Comparison of ENCODE assay signal across 30 cellular contexts in the genomic region with DNA sequence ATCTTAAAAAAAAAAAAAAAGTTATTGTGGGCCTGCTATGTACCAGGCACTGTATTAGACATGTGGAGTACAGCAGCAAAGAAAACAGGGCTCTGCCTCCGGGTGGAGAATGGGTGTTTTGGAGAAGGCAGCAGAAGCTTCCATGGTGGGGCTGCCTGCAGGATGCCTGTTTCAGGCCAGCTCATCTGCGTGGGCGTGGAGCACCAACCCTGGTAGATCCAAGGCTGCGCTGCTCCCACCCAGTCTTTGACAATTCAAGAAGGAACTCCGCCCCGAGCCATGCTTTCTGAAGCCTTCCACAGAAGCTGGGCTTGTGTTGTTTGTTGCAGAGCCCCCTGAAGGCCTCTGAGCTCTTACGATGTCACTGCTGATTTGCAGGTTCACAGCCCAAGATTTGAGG. TPM values are rescaled to one million over a fixed set of nuclear protein-coding genes. Genes with fewer than 3 reads are reported as not detected.
DNase-seq lines count a peak whose midpoint lies in the region; FAIRE-seq and TF ChIP-seq lines count a peak whose summit lies in the region.
"Had no signal": no experiment of that assay in that cellular context is flagged by ENCODE, and none has a peak within 500 bp of the region (broad histone marks: within the 10 kb centered on the region; RNA-seq: fewer than 3 reads in every experiment).

No MANE protein-coding gene starts in this region.

- H3K36me3 Mint-ChIP-seq in activated CD4-positive, alpha-beta T cell treated with anti-CD3 and anti-CD28 coated beads, Interleukin-2, amount 10 ng/mL, durations not matched to agents 7 days and 5 days (ENCODE audit: low read depth) = no peaks in the 10 kb centered on the region
- H3K36me3 Mint-ChIP-seq: CD4-positive, CD25-positive, alpha-beta regulatory T cell had no signal

- H3K9me3 ChIP-seq in A673 (ENCODE audit: low read depth, low read length, poor library complexity, severe bottlenecking) (no peaks in the 10 kb centered on the region), kidney (ENCODE audit: control insufficient read depth in 1 of 2, low read length in 2 of 2) (no peaks in the 10 kb centered on the region), Karpas-422 (ENCODE audit: low read length) (no peaks in the 10 kb centered on the region)
- H3K9me3 ChIP-seq: BLaER1, HAP-1, SJCRH30 had no signal

- TF ChIP-seq CTCF in A673 (conservative IDR thresholded peaks at IDR 0.05; ENCODE audit: low read depth, low read length) = no peak
- no peak for TF ChIP-seq CTCF in NB4 (IDR thresholded peaks at IDR 0.05; ENCODE audit: low read depth, low read length)
- TF ChIP-seq CTCF in kidney (IDR thresholded peaks at IDR 0.05; ENCODE audit: borderline replicate concordance, extremely low read depth, insufficient read depth) = no peak

- no peaks in the 10 kb centered on the region for H3K9me2 ChIP-seq in Karpas-422 (replicated peaks; ENCODE audit: insufficient read depth, low read length)

- peak; percentile 18 for DNase-seq in activated CD4-positive, alpha-beta T cell treated with anti-CD3 and anti-CD28 coated beads for 48 hours
- no peak for DNase-seq in activated CD4-positive, alpha-beta T cell treated with anti-CD3 and anti-CD28 coated beads, Interleukin-2, amount 10 ng/mL, durations not matched to agents 7 days and 5 days
- DNase-seq in A673 (ENCODE audit: low spot score) (peak; percentile 10), NB4 (ENCODE audit: low read depth) (peak; percentile 18), nucleus accumbens (lab: John Stamatoyannopoulos, UW) (peak in 31 of 56 donors; percentile 6 to 83 (median 41)), kidney (no peak), Karpas-422 (no peak), HuH-7.5 (ENCODE audit: low spot score) (no peak)
- DNase-seq: 8988T; CD4-positive, CD25-positive, alpha-beta regulatory T cell; GOT3; NCI-H1048; NCI-H1417; NCI-H1694; NCI-H2029 treated with DMSO at 0.1 percent for 48 hours; NCI-H2227 treated with DMSO at 0.1 percent for 48 hours; NCI-H526 treated with DMSO at 0.1 percent for 48 hours; PC-9; SJCRH30 had no signal

- H3K4me3 ChIP-seq in A673 (ENCODE audit: low read depth, low read length, poor library complexity, severe bottlenecking) (no peak overlapping the region), NB4 (ENCODE audit: low read depth, low read length) (no peak overlapping the region), kidney (ENCODE audit: low read length in 2 of 2) (no peak overlapping the region), Karpas-422 (ENCODE audit: low read length) (no peak overlapping the region)
- H3K4me3 ChIP-seq: BLaER1, HAP-1, PC-9, SJCRH30 had no signal

- POLR2A ChIA-PET in activated CD4-positive, alpha-beta T cell treated with anti-CD3 and anti-CD28 coated beads, Interleukin-2, amount 10 ng/mL, durations not matched to agents 7 days and 5 days (lab: Charles Lee) = no interaction called here
- POLR2A ChIA-PET in A673 (lab: Charles Lee; ENCODE audit: low non-redundant PET) = no interaction called here

- H2AFZ ChIP-seq in Karpas-422 (ENCODE audit: low read length) = no peak overlapping the region
- H2AFZ ChIP-seq: PC-9 had no signal

- H3K4me1 Mint-ChIP-seq in activated CD4-positive, alpha-beta T cell treated with anti-CD3 and anti-CD28 coated beads, Interleukin-2, amount 10 ng/mL, durations not matched to agents 7 days and 5 days = no peaks in the 10 kb centered on the region
- H3K4me1 Mint-ChIP-seq: CD4-positive, CD25-positive, alpha-beta regulatory T cell had no signal

- H3K9ac ChIP-seq in kidney (ENCODE audit: low read length in 2 of 2) = no peak overlapping the region
- no peak overlapping the region for H3K9ac ChIP-seq in Karpas-422 (ENCODE audit: low read length)
- H3K9ac ChIP-seq: BLaER1 had no signal

- H3K27ac ChIP-seq in A673 (ENCODE audit: low read depth, low read length, poor library complexity, severe bottlenecking) (no peak overlapping the region), kidney (ENCODE audit: low read depth in 2 of 2, low read length in 2 of 2) (no peak overlapping the region), Karpas-422 (ENCODE audit: low read length) (no peak overlapping the region)
- H3K27ac ChIP-seq: BLaER1, HL-60, PC-9, SJCRH30 had no signal

- no peaks in the 10 kb centered on the region for H3K27me3 ChIP-seq in A673 (replicated peaks; ENCODE audit: insufficient read depth, low read depth, low read length, poor library complexity)
- no peaks in the 10 kb centered on the region for H3K27me3 ChIP-seq in Karpas-422 (ENCODE audit: low read length)
- H3K27me3 ChIP-seq: BLaER1, SJCRH30 had no signal

- H4K20me1 ChIP-seq in Karpas-422 (ENCODE audit: insufficient read depth, low read depth, low read length) = no peaks in the 10 kb centered on the region
- H4K20me1 ChIP-seq: BLaER1 had no signal

- H3K27ac Mint-ChIP-seq in activated CD4-positive, alpha-beta T cell treated with anti-CD3 and anti-CD28 coated beads, Interleukin-2, amount 10 ng/mL, durations not matched to agents 7 days and 5 days = no peak overlapping the region
- H3K27ac Mint-ChIP-seq: CD4-positive, CD25-positive, alpha-beta regulatory T cell had no signal

- TF ChIP-seq POLR2A in NB4 (IDR thresholded peaks at IDR 0.05; ENCODE audit: extremely low read depth, insufficient read length) = no peak

- no peaks in the 10 kb centered on the region for H3K27me3 Mint-ChIP-seq in activated CD4-positive, alpha-beta T cell treated with anti-CD3 and anti-CD28 coated beads, Interleukin-2, amount 10 ng/mL, durations not matched to agents 7 days and 5 days

- H3K4me3 Mint-ChIP-seq in activated CD4-positive, alpha-beta T cell treated with anti-CD3 and anti-CD28 coated beads, Interleukin-2, amount 10 ng/mL, durations not matched to agents 7 days and 5 days = no peak overlapping the region
- H3K4me3 Mint-ChIP-seq: CD4-positive, CD25-positive, alpha-beta regulatory T cell had no signal

- intact Hi-C loops in A673 (cut with micrococcal nuclease; ENCODE audit: unreplicated experiment) (loop anchor here (5.0 kb wide), 1 partner anchor 39 kb away; no protein-coding TSS in a partner anchor), kidney (cut with DNase I) (no loop called here)

- FAIRE-seq in kidney (lab: Jason Lieb, UNC) = no peak
- FAIRE-seq: D721Med, G401.6 had no signal

- CTCF ChIA-PET in activated CD4-positive, alpha-beta T cell treated with anti-CD3 and anti-CD28 coated beads, Interleukin-2, amount 10 ng/mL, durations not matched to agents 7 days and 5 days (lab: Charles Lee) = no interaction called here
- CTCF ChIA-PET in A673 (lab: Charles Lee) = interaction anchor here (0.6 kb wide), 1 partner anchor 938 kb away, joined by 6 read pairs; no protein-coding TSS in a partner anchor

- no peaks in the 10 kb centered on the region for H3K79me2 ChIP-seq in Karpas-422 (ENCODE audit: low read length)

- no peak overlapping the region for H3K4me2 ChIP-seq in Karpas-422 (ENCODE audit: low read depth, low read length, poor library complexity, severe bottlenecking)
- H3K4me2 ChIP-seq: BLaER1, PC-9 had no signal

- no TSS peak for BruUV-seq in A673 (replicated peaks; lab: Mats Ljungman, UMichigan)

- H3K4me1 ChIP-seq in A673 (ENCODE audit: insufficient read depth, low read length, poor library complexity, severe bottlenecking) = no peaks in the 10 kb centered on the region
- no peaks in the 10 kb centered on the region for H3K4me1 ChIP-seq in kidney (ENCODE audit: control insufficient read depth in 1 of 2, insufficient read depth in 1 of 2, low read depth in 1 of 2, low read length in 2 of 2)
- H3K4me1 ChIP-seq in Karpas-422 (ENCODE audit: low read length) = no peaks in the 10 kb centered on the region
- H3K4me1 ChIP-seq: HAP-1, SJCRH30 had no signal

- H3K9me3 Mint-ChIP-seq in activated CD4-positive, alpha-beta T cell treated with anti-CD3 and anti-CD28 coated beads, Interleukin-2, amount 10 ng/mL, durations not matched to agents 7 days and 5 days = no peaks in the 10 kb centered on the region
- H3K9me3 Mint-ChIP-seq: CD4-positive, CD25-positive, alpha-beta regulatory T cell had no signal

- H3K36me3 ChIP-seq in A673 (ENCODE audit: insufficient read depth, low read length, poor library complexity, severe bottlenecking) (no peaks in the 10 kb centered on the region), kidney (ENCODE audit: control insufficient read depth in 1 of 2, insufficient read depth in 2 of 2, low read length in 2 of 2) (no peaks in the 10 kb centered on the region), Karpas-422 (ENCODE audit: insufficient read depth, low read length) (no peaks in the 10 kb centered on the region)
- H3K36me3 ChIP-seq: HAP-1, SJCRH30 had no signal

RNA-seq across cellular contexts. Expression of gene CACNG1, which starts 23.2 kb away (rescaled TPM):
- total RNA-seq in activated CD4-positive, alpha-beta T cell treated with anti-CD3 and anti-CD28 coated beads, Interleukin-2, amount 10 ng/mL, durations not matched to agents 7 days and 5 days = not detected
- total RNA-seq in A673 (2021) = not detected in 2 replicates
- not detected for total RNA-seq in kidney
- polyA plus RNA-seq in kidney (ENCODE audit: insufficient read depth, low read depth, low replicate concordance) = not detected
- total RNA-seq in Karpas-422 (2014; rRNA removed; shearing (Covaris generic); ENCODE audit: low replicate concordance) = not detected in 2 replicates
- total RNA-seq: CD4-positive, CD25-positive, alpha-beta regulatory T cell; MCF 10A; NCI-H460; PC-9; Right ventricle myocardium inferior; RPMI7951 had no signal
- polyA plus RNA-seq: AG04450; CD4-positive, CD25-positive, alpha-beta regulatory T cell had no signal

RNA-seq across cellular contexts. Expression of gene CACNG4, which starts 56.7 kb away (rescaled TPM):
- total RNA-seq in activated CD4-positive, alpha-beta T cell treated with anti-CD3 and anti-CD28 coated beads, Interleukin-2, amount 10 ng/mL, durations not matched to agents 7 days and 5 days = not detected
- total RNA-seq in A673 (2021) (9.7 and 9.9 TPM in 2 replicates), kidney (0.31 TPM)
- 0.26 TPM for polyA plus RNA-seq in kidney (ENCODE audit: insufficient read depth, low read depth, low replicate concordance)
- total RNA-seq in Karpas-422 (2014; rRNA removed; shearing (Covaris generic); ENCODE audit: low replicate concordance) = not detected in 2 replicates
- total RNA-seq: CD4-positive, CD25-positive, alpha-beta regulatory T cell; LHCN-M2; MCF 10A; Right ventricle myocardium inferior had no signal
- polyA plus RNA-seq: CD4-positive, CD25-positive, alpha-beta regulatory T cell had no signal

Comparison
In these comparisons a context has a peak if more than half of its experiments do, and no peak if none do; other contexts are left out.
1. DNase-seq: peak in activated CD4-positive, alpha-beta T cell treated with anti-CD3 and anti-CD28 coated beads for 48 hours (single experiment), A673 (single experiment), NB4 (single experiment) and nucleus accumbens (31 of 56); none in activated CD4-positive, alpha-beta T cell treated with anti-CD3 and anti-CD28 coated beads, Interleukin-2, amount 10 ng/mL, durations not matched to agents 7 days and 5 days (single experiment), kidney (single experiment), Karpas-422 (single experiment) and HuH-7.5 (single experiment).